In genomic region chr3:120558784-120559227, GRCh38 we compare ENCODE assay signal across 1 cellular context.
TF ChIP-seq lines count a peak whose summit lies in the region.

No MANE protein-coding gene starts in this region.

TF ChIP-seq in GM23338, 12 proteins besides CTCF, POLR2A, EP300 and RAD21 (continued from another document):
- no peak for TF ChIP-seq ZNF462 (CRISPR knock-in tag; IDR thresholded peaks at IDR 0.05)
- no peak for TF ChIP-seq CREB1 (CRISPR knock-in tag; IDR thresholded peaks at IDR 0.05; ENCODE audit: low read depth)
- TF ChIP-seq, protein P1, sequence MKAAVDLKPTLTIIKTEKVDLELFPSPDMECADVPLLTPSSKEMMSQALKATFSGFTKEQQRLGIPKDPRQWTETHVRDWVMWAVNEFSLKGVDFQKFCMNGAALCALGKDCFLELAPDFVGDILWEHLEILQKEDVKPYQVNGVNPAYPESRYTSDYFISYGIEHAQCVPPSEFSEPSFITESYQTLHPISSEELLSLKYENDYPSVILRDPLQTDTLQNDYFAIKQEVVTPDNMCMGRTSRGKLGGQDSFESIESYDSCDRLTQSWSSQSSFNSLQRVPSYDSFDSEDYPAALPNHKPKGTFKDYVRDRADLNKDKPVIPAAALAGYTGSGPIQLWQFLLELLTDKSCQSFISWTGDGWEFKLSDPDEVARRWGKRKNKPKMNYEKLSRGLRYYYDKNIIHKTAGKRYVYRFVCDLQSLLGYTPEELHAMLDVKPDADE (IDR thresholded peaks at IDR 0.05): no peak
